ENCODE assay signal across 8 cellular contexts in genomic region chr11:114262681-114263509, GRCh38. TPM values are rescaled to one million over a fixed set of nuclear protein-coding genes. Genes with fewer than 3 reads are reported as not detected.
A peak's percentile ranks its signal among the peaks of the same experiment; 100 is the strongest.
DNase-seq lines count a peak whose midpoint lies in the region; ATAC-seq and TF ChIP-seq lines count a peak whose summit lies in the region.

No MANE protein-coding gene starts in this region.

- H3K27ac ChIP-seq in spleen: no peak overlapping the region

- ATAC-seq in HG02885 (IDR thresholded peaks at IDR 0.05; ENCODE audit: poor library complexity, unreplicated experiment) (no peak), HG02973 (IDR thresholded peaks at IDR 0.05; ENCODE audit: unreplicated experiment) (no peak)

- in situ Hi-C loops in astrocyte of the cerebellum (cut with HindIII; ENCODE audit: low sequenced_read_pairs): loop anchor here (5.0 to 10.0 kb wide), 3 partner anchors 118 to 356 kb away; no protein-coding TSS in a partner anchor

- 24 to 29% (median 27%) methylated on average over 9 of the region's 9 CpGs for WGBS in spleen, 5 donors

- TF ChIP-seq CTCF in AG09309 (IDR thresholded peaks at IDR 0.05; ENCODE audit: control insufficient read depth, insufficient read depth, low read depth, low read length, missing control alignments) (peak; percentile 84), GM12873 (IDR thresholded peaks at IDR 0.05; ENCODE audit: insufficient read depth, low read depth, low read length, missing control alignments) (peak; percentile 59), astrocyte of the cerebellum (IDR thresholded peaks at IDR 0.05; ENCODE audit: low read depth, low read length, missing control alignments) (peak; percentile 90), spleen (IDR thresholded peaks at IDR 0.05 in 8 of 11, conservative IDR thresholded peaks at IDR 0.05 in 3 of 11) (peak; percentile 18 to 72 (median 63))

- H3K4me3 ChIP-seq in AG09309 (ENCODE audit: control insufficient read depth, low read depth, low read length) (no peak overlapping the region), astrocyte of the cerebellum (ENCODE audit: low read depth, low read length) (no peak overlapping the region), spleen (no peak overlapping the region)

- no peak for TF ChIP-seq POLR2A in spleen (IDR thresholded peaks at IDR 0.05)

- DNase-seq in AG09309 (ENCODE audit: low read depth) (no peak), NCI-H345 treated with DMSO at 0.1 percent for 48 hours (lab: John Stamatoyannopoulos, UW; ENCODE audit: unreplicated experiment) (peak; percentile 26), astrocyte of the cerebellum (ENCODE audit: low read depth) (peak; percentile 40), hippocampal formation (lab: John Stamatoyannopoulos, UW) (peak; percentile 8 to 41), spleen (no peak)

- no peaks in the 10 kb centered on the region for H3K36me3 ChIP-seq in spleen

- peaks cover 4 to 46% (median 38%) of the 10 kb centered on the region in 6 donors for H3K4me1 ChIP-seq in spleen

- H3K9me3 ChIP-seq in spleen: no peaks in the 10 kb centered on the region

- intact Hi-C loops in spleen (cut with DNase I; ENCODE audit: low total_unique reads): loop anchor here (5.0 kb wide), 2 partner anchors 271 to 366 kb away; no protein-coding TSS in a partner anchor

- peaks cover 0 to 32% (median 0%) of the 10 kb centered on the region in 7 donors for H3K27me3 ChIP-seq in spleen (replicated peaks in 1 of 7)

RNA-seq across cellular contexts. Expression of gene NNMT, which starts 33.3 kb away (rescaled TPM):
- total RNA-seq in spleen: 100 to 1,000 TPM; 131 to 324 (median 200) TPM
- 100 to 1,000 TPM; 222 to 265 (median 236) TPM for polyA plus RNA-seq in spleen

Comparison
In these comparisons a context has a peak if more than half of its experiments do, and no peak if none do; other contexts are left out.
1. DNase-seq: peak in NCI-H345 treated with DMSO at 0.1 percent for 48 hours (single experiment), astrocyte of the cerebellum (single experiment) and hippocampal formation (2 of 2); none in AG09309 (single experiment) and spleen (single experiment).
2. Peak in every context shown above with its lines, with median percentiles within 50 percentile points of each other: CTCF ChIP-seq.